11 cellular contexts compared by ENCODE assay signal in the genomic region with DNA sequence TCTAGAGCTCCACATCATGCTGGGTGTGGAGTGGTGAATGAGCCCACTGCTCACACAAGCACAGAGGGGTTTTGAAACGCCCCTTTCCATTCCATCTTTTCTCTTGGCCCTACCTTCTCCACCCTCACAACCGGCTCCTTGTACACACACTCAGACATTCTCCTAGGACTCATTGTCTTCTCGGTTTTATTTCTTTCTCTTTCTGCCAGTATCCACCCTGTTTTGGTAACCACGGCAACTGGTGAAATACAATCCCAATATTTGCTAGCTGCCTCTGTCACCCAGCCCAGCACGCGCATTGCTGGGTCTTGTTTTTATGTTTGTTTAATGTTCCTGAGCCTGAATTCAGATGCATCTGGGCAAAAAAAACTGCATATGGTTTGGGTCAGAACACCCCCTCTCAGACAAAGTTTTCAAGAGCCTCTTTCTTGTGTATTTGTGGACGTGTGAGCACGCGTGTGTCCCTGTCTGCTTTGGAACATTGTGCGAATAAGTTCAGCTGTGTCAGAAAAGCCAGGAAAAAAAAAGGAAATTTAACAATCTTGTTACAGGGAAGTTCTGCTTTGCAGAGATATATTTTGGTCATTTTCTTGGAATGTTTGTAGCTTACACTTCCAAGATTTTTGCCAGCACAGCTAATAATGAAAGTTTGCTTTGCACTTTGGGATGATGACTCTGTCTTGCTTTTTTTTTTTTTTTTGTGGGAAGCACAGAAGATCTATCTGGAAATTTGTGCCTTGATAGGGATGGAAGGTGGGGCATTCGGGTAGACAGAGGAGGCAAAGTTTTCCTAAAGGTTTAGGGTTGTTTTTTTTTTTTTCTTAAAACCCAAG.
DNase-seq lines count a peak whose midpoint lies in the region; ATAC-seq and TF ChIP-seq lines count a peak whose summit lies in the region.
"Had no signal": no experiment of that assay in that cellular context is flagged by ENCODE, and none has a peak within 500 bp of the region (broad histone marks: within the 10 kb centered on the region; RNA-seq: fewer than 3 reads in every experiment).

No MANE protein-coding gene starts in this region.

- no peaks in the 10 kb centered on the region for H4K20me1 ChIP-seq in GM23338 (replicated peaks; ENCODE audit: insufficient read depth)
- H4K20me1 ChIP-seq in SK-N-SH (ENCODE audit: insufficient read depth): no peaks in the 10 kb centered on the region

- H3F3A ChIP-seq in GM23338 (replicated peaks; ENCODE audit: low read depth) (no peaks in the 10 kb centered on the region), SK-N-SH (replicated peaks; ENCODE audit: insufficient read depth) (no peaks in the 10 kb centered on the region)

- POLR2A ChIA-PET in SK-N-SH (lab: Yijun Ruan, JAX): no interaction called here

- H3K4me3 ChIP-seq in GM23338 (no peak overlapping the region), SK-N-SH (ENCODE audit: low read depth in 2 of 2, low read length in 1 of 2) (no peak overlapping the region), gastroesophageal sphincter (peak overlapping the region; percentile 24 to 34), skeletal muscle cell (ENCODE audit: low read depth, low read length) (peak overlapping the region; percentile 0)
- H3K4me3 ChIP-seq: upper lobe of left lung had no signal

- H3K27me3 Mint-ChIP-seq in GM23338 (ENCODE audit: insufficient read depth, low read depth, poor library complexity): peaks cover 3% of the 10 kb centered on the region

- peak; percentile 51 for DNase-seq in GM23338 (ENCODE audit: low spot score)
- no peak for DNase-seq in SK-N-SH
- DNase-seq in skeletal muscle cell (ENCODE audit: low read depth): no peak
- no peak for DNase-seq in omental fat pad (ENCODE audit: low spot score)
- DNase-seq in mesenteric fat pad (ENCODE audit: low spot score): no peak
- DNase-seq: activated CD4-positive, CD25-positive, alpha-beta regulatory T cell treated with anti-CD3 and anti-CD28 coated beads, Interleukin-2, amount 50 U/mL, for 72 hours; stimulated activated CD4-positive, alpha-beta T cell treated with anti-CD3 and anti-CD28 coated beads, Interleukin-15, amount 100 ng/mL, for 24 hours; upper lobe of left lung had no signal

- peaks cover 12% of the 10 kb centered on the region; the same call in 2 of the 3 replicates for H3K4me1 Mint-ChIP-seq in GM23338

- no peaks in the 10 kb centered on the region for H3K9me3 Mint-ChIP-seq in GM23338

- no peak overlapping the region for H3K9ac ChIP-seq in SK-N-SH

- H3K9me2 ChIP-seq in GM23338 (ENCODE audit: insufficient read depth) (no peaks in the 10 kb centered on the region), SK-N-SH (no peaks in the 10 kb centered on the region)

- TF ChIP-seq EP300 in SK-N-SH (IDR thresholded peaks at IDR 0.05; ENCODE audit: borderline replicate concordance in 1 of 2, low read depth in 1 of 2, low read length in 1 of 2): no peak
- TF ChIP-seq EP300 in gastroesophageal sphincter (IDR thresholded peaks at IDR 0.05): no peak

- no peaks in the 10 kb centered on the region for H3K36me3 Mint-ChIP-seq in GM23338 (ENCODE audit: low read depth)

- TF ChIP-seq POLR2A in gastroesophageal sphincter (IDR thresholded peaks at IDR 0.05): no peak

- H3K36me3 ChIP-seq in GM23338 (ENCODE audit: insufficient read depth): no peaks in the 10 kb centered on the region
- no peaks in the 10 kb centered on the region for H3K36me3 ChIP-seq in SK-N-SH (replicated peaks in 1 of 2; ENCODE audit: control insufficient read depth in 1 of 2, insufficient read depth in 2 of 2, low read length in 1 of 2)
- H3K36me3 ChIP-seq in gastroesophageal sphincter: no peaks in the 10 kb centered on the region
- H3K36me3 ChIP-seq: upper lobe of left lung had no signal

- H3K27me3 ChIP-seq in GM23338 (ENCODE audit: insufficient read depth): no peaks in the 10 kb centered on the region
- H3K27me3 ChIP-seq in SK-N-SH (ENCODE audit: insufficient read depth): no peaks in the 10 kb centered on the region
- no peaks in the 10 kb centered on the region for H3K27me3 ChIP-seq in gastroesophageal sphincter
- H3K27me3 ChIP-seq: upper lobe of left lung had no signal

- TF ChIP-seq RAD21 in SK-N-SH (IDR thresholded peaks at IDR 0.05; ENCODE audit: low read length): no peak

- no peak overlapping the region for H3K27ac Mint-ChIP-seq in GM23338

- 89% methylated on average over 11 of the region's 11 CpGs for WGBS in SK-N-SH (ENCODE audit: low lambda C conversion rate)
- WGBS in gastroesophageal sphincter (ENCODE audit: low coverage in 1 of 2), 2 donors: 39 to 42% methylated on average over 10 to 11 of the region's 11 CpGs

- H3K27ac ChIP-seq in GM23338 (ENCODE audit: low read depth) (no peak overlapping the region), SK-N-SH (ENCODE audit: low read depth in 2 of 2, low read length in 1 of 2) (no peak overlapping the region), gastroesophageal sphincter (peak overlapping the region; percentile 64 to 73 (median 67))
- H3K27ac ChIP-seq: upper lobe of left lung had no signal

- no peaks in the 10 kb centered on the region for H3K4me1 ChIP-seq in GM23338 (ENCODE audit: insufficient read depth)
- H3K4me1 ChIP-seq in SK-N-SH (ENCODE audit: control insufficient read depth in 1 of 2, insufficient read depth in 2 of 2, low read depth in 1 of 2, low read length in 1 of 2): peaks cover 0 to 7% of the 10 kb centered on the region in 2 experiments; a peak in 3 of 4 replicates
- H3K4me1 ChIP-seq in gastroesophageal sphincter: peaks cover 0 to 37% (median 14%) of the 10 kb centered on the region in 3 donors
- H3K4me1 ChIP-seq: upper lobe of left lung had no signal

- no peaks in the 10 kb centered on the region for H3K79me2 ChIP-seq in GM23338 (replicated peaks; ENCODE audit: insufficient read depth)
- H3K79me2 ChIP-seq in SK-N-SH (ENCODE audit: insufficient read depth): no peaks in the 10 kb centered on the region; the same call in 1 of the 2 replicates

- H3K4me2 ChIP-seq in GM23338: no peak overlapping the region
- H3K4me2 ChIP-seq in SK-N-SH: peak overlapping the region; percentile 18

- ATAC-seq in GM23338 (no peak), gastroesophageal sphincter (peak; percentile 79), GM21529 (IDR thresholded peaks at IDR 0.05; ENCODE audit: unreplicated experiment) (no peak), omental fat pad (ENCODE audit: low FRiP score) (no peak), GM18502 (IDR thresholded peaks at IDR 0.05; ENCODE audit: poor library complexity, unreplicated experiment) (no peak)

- H3K4me3 Mint-ChIP-seq in GM23338: no peak overlapping the region

- CTCF ChIA-PET in SK-N-SH (lab: Yijun Ruan, JAX): interaction anchor here (1.3 to 1.5 kb wide), 2 partner anchors 171 to 433 kb away, joined by 3 read pairs; no protein-coding TSS in a partner anchor

- H2AFZ ChIP-seq in GM23338 (0 out of 2 replicates have a peak overlapping the region, but pooled peaks have one; percentile 14), SK-N-SH (ENCODE audit: low read depth) (no peak overlapping the region)

- H3K9me3 ChIP-seq in SK-N-SH (no peaks in the 10 kb centered on the region), gastroesophageal sphincter (no peaks in the 10 kb centered on the region)
- H3K9me3 ChIP-seq: upper lobe of left lung had no signal

- TF ChIP-seq CTCF in GM23338 (conservative IDR thresholded peaks at IDR 0.05; ENCODE audit: low read depth in 2 of 2): no peak
- no peak for TF ChIP-seq CTCF in SK-N-SH (IDR thresholded peaks at IDR 0.05)
- no peak for TF ChIP-seq CTCF in gastroesophageal sphincter (IDR thresholded peaks at IDR 0.05)
- no peak for TF ChIP-seq CTCF in omental fat pad (IDR thresholded peaks at IDR 0.05)

TF ChIP-seq in GM23338, 12 proteins besides CTCF, POLR2A, EP300 and RAD21 (continues in another document):
- TF ChIP-seq ZNF331 (CRISPR knock-in tag; IDR thresholded peaks at IDR 0.05; ENCODE audit: low read depth): no peak
- no peak for TF ChIP-seq STAT1 (IDR thresholded peaks at IDR 0.05; ENCODE audit: unreplicated experiment)
- no peak for TF ChIP-seq EZH2 (IDR thresholded peaks at IDR 0.05; ENCODE audit: low read depth, unreplicated experiment)
- no peak for TF ChIP-seq CREB1 (CRISPR knock-in tag; IDR thresholded peaks at IDR 0.05; ENCODE audit: low read depth)

TF ChIP-seq in SK-N-SH, 30 proteins besides CTCF, POLR2A, EP300 and RAD21 (continues in another document):
- no peak for TF ChIP-seq RCOR1 (IDR thresholded peaks at IDR 0.05; ENCODE audit: low read length)
- TF ChIP-seq, protein P1, sequence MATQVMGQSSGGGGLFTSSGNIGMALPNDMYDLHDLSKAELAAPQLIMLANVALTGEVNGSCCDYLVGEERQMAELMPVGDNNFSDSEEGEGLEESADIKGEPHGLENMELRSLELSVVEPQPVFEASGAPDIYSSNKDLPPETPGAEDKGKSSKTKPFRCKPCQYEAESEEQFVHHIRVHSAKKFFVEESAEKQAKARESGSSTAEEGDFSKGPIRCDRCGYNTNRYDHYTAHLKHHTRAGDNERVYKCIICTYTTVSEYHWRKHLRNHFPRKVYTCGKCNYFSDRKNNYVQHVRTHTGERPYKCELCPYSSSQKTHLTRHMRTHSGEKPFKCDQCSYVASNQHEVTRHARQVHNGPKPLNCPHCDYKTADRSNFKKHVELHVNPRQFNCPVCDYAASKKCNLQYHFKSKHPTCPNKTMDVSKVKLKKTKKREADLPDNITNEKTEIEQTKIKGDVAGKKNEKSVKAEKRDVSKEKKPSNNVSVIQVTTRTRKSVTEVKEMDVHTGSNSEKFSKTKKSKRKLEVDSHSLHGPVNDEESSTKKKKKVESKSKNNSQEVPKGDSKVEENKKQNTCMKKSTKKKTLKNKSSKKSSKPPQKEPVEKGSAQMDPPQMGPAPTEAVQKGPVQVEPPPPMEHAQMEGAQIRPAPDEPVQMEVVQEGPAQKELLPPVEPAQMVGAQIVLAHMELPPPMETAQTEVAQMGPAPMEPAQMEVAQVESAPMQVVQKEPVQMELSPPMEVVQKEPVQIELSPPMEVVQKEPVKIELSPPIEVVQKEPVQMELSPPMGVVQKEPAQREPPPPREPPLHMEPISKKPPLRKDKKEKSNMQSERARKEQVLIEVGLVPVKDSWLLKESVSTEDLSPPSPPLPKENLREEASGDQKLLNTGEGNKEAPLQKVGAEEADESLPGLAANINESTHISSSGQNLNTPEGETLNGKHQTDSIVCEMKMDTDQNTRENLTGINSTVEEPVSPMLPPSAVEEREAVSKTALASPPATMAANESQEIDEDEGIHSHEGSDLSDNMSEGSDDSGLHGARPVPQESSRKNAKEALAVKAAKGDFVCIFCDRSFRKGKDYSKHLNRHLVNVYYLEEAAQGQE (IDR thresholded peaks at IDR 0.05; ENCODE audit: low read depth, low read length): no peak
- TF ChIP-seq JUND (IDR thresholded peaks at IDR 0.05): no peak
- no peak for TF ChIP-seq FOXM1 (IDR thresholded peaks at IDR 0.05; ENCODE audit: low read depth)
- no peak for TF ChIP-seq MEF2A (IDR thresholded peaks at IDR 0.05; ENCODE audit: borderline replicate concordance, low read depth)
- no peak for TF ChIP-seq RFX5 (IDR thresholded peaks at IDR 0.05; ENCODE audit: low read length)
- no peak for TF ChIP-seq TCF12 (IDR thresholded peaks at IDR 0.05)
- no peak for TF ChIP-seq SIN3A (IDR thresholded peaks at IDR 0.05; ENCODE audit: borderline replicate concordance, low read depth, low read length)
- TF ChIP-seq, protein P2, sequence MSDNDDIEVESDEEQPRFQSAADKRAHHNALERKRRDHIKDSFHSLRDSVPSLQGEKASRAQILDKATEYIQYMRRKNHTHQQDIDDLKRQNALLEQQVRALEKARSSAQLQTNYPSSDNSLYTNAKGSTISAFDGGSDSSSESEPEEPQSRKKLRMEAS (IDR thresholded peaks at IDR 0.05; ENCODE audit: low read depth): no peak

Comparison
In these comparisons a context has a peak if more than half of its experiments do, and no peak if none do; other contexts are left out.
1. H3K27ac ChIP-seq: peak in gastroesophageal sphincter (4 of 4); none in GM23338 (single experiment) and SK-N-SH (0 of 2).
2. H3K4me3 ChIP-seq: peak in gastroesophageal sphincter (2 of 2) and skeletal muscle cell (single experiment); none in GM23338 (single experiment) and SK-N-SH (0 of 2).